8 cellular contexts compared by ENCODE assay signal in the genomic region with DNA sequence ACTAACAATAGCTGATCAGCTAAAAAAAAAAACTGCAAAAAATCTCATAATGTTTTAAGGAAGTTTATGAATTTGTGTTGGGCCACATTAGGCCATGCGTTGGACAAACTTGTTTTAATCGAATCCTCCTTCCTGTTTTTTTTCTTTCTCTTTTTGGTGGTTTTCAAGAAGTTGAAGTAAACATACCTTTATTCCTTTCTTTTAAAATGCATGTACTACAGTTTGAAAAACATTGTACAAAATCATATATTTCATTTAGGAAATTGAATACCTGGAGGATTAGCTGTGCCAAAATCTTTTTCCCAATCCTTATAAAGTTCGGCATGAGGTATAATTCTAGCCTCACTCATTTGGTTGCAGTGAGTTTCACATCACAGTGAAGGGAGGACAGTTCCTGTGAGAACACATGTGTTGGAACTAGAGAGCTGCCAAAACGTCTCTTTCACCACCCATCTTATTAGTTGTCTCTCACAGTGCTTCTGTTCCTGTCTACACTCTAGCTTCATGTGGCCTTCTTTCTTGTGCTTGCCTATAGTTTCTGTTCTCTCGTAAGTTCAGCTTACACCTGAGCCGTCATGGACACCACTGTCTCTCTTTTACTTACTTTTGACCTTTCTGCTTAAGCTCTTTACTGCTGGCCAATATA. TPM values are rescaled to one million over a fixed set of nuclear protein-coding genes. Genes with fewer than 3 reads are reported as not detected.
A peak's percentile ranks its signal among the peaks of the same experiment; 100 is the strongest.
DNase-seq lines count a peak whose midpoint lies in the region; ATAC-seq and TF ChIP-seq lines count a peak whose summit lies in the region.

No MANE protein-coding gene starts in this region.

- peak in 2 of 3 donors; percentile 53 to 78 for DNase-seq in CD4-positive, CD25-positive, alpha-beta regulatory T cell
- DNase-seq in RWPE2 (ENCODE audit: low spot score) (no peak), fibroblast of pulmonary artery (ENCODE audit: low read depth) (peak; percentile 50), adrenal gland (no peak), NCI-H1930 (lab: John Stamatoyannopoulos, UW) (no peak)
- DNase-seq in stimulated activated naive CD8-positive, alpha-beta T cell treated with anti-CD3 and anti-CD28 coated beads, Interleukin-15, amount 100 ng/mL, for 72 hours, result peak in 1 of 2 donors; percentile 15

- TF ChIP-seq CTCF in RWPE2 (IDR thresholded peaks at IDR 0.05; ENCODE audit: poor library complexity, severe bottlenecking) (no peak), fibroblast of pulmonary artery (IDR thresholded peaks at IDR 0.05; ENCODE audit: low read length, missing control alignments) (no peak), adrenal gland (IDR thresholded peaks at IDR 0.05) (no peak)

- no peaks in the 10 kb centered on the region for H3K27me3 ChIP-seq in CD4-positive, CD25-positive, alpha-beta regulatory T cell (ENCODE audit: control insufficient read depth, insufficient read depth, low read length)
- H3K27me3 ChIP-seq in RWPE2 (ENCODE audit: insufficient read depth, poor library complexity, severe bottlenecking), result no peaks in the 10 kb centered on the region
- no peaks in the 10 kb centered on the region for H3K27me3 ChIP-seq in adrenal gland

- peaks cover 68% of the 10 kb centered on the region for H3K4me1 ChIP-seq in CD4-positive, CD25-positive, alpha-beta regulatory T cell (ENCODE audit: control insufficient read depth, insufficient read depth, low read length, poor library complexity, severe bottlenecking)
- H3K4me1 ChIP-seq in RWPE2 (ENCODE audit: insufficient read depth, poor library complexity, severe bottlenecking), result peaks cover 59% of the 10 kb centered on the region
- H3K4me1 ChIP-seq in adrenal gland (replicated peaks in 1 of 2), result peaks cover 0 to 26% of the 10 kb centered on the region in 2 donors

- peak overlapping the region; percentile 81 to 96 (median 88) for H3K4me3 Mint-ChIP-seq in CD4-positive, CD25-positive, alpha-beta regulatory T cell
- H3K4me3 Mint-ChIP-seq in stimulated activated naive CD8-positive, alpha-beta T cell treated with anti-CD3 and anti-CD28 coated beads, Interleukin-15, amount 100 ng/mL, for 72 hours, result peak overlapping the region; percentile 82 to 85

- peaks cover 6% of the 10 kb centered on the region for H3K36me3 ChIP-seq in CD4-positive, CD25-positive, alpha-beta regulatory T cell (ENCODE audit: control insufficient read depth, insufficient read depth, low read length)
- no peaks in the 10 kb centered on the region for H3K36me3 ChIP-seq in RWPE2 (ENCODE audit: low read depth)
- no peaks in the 10 kb centered on the region for H3K36me3 ChIP-seq in adrenal gland (replicated peaks in 1 of 2)

- TF ChIP-seq POLR2A in adrenal gland (IDR thresholded peaks at IDR 0.05), result no peak

- intact Hi-C loops in adrenal gland (cut with DNase I), result no loop called here

- H3K36me3 Mint-ChIP-seq in CD4-positive, CD25-positive, alpha-beta regulatory T cell, result peaks cover 16% of the 10 kb centered on the region

- whole genome bisulfite sequencing in adrenal gland, 4 donors, result 57 to 72% (median 64%) methylated on average over 6 of the region's 6 CpGs

- H3K9me3 Mint-ChIP-seq in CD4-positive, CD25-positive, alpha-beta regulatory T cell, result peaks cover 0 to 3% (median 0%) of the 10 kb centered on the region in 7 donors
- H3K9me3 Mint-ChIP-seq in stimulated activated naive CD8-positive, alpha-beta T cell treated with anti-CD3 and anti-CD28 coated beads, Interleukin-15, amount 100 ng/mL, for 72 hours, result peaks cover 0 to 5% of the 10 kb centered on the region in 2 donors

- peak overlapping the region; percentile 86 for H3K4me3 ChIP-seq in CD4-positive, CD25-positive, alpha-beta regulatory T cell (ENCODE audit: low read depth, low read length)
- H3K4me3 ChIP-seq in RWPE2 (ENCODE audit: severe bottlenecking) (peak overlapping the region; percentile 13), fibroblast of pulmonary artery (replicated peaks; ENCODE audit: low read depth, low read length) (peak overlapping the region; percentile 21), adrenal gland (peak overlapping the region in 1 of 4 donors; percentile 24)

- no peaks in the 10 kb centered on the region for H3K9me3 ChIP-seq in CD4-positive, CD25-positive, alpha-beta regulatory T cell (ENCODE audit: control insufficient read depth in 2 of 2, low read length in 2 of 2)
- H3K9me3 ChIP-seq in RWPE2 (ENCODE audit: severe bottlenecking) (no peaks in the 10 kb centered on the region), adrenal gland (replicated peaks in 1 of 3) (no peaks in the 10 kb centered on the region)

- peak overlapping the region; percentile 87 for H3K27ac ChIP-seq in CD4-positive, CD25-positive, alpha-beta regulatory T cell (ENCODE audit: insufficient read depth, low read length, poor library complexity, severe bottlenecking)
- peak overlapping the region; percentile 79 for H3K27ac ChIP-seq in RWPE2 (ENCODE audit: poor library complexity, severe bottlenecking)
- H3K27ac ChIP-seq in adrenal gland, result peak overlapping the region in 2 of 5 donors; percentile 26 to 28

- peak; percentile 72 to 76 for ATAC-seq in CD4-positive, CD25-positive, alpha-beta regulatory T cell (ENCODE audit: low read depth in 2 of 2)
- ATAC-seq in GM19025 (IDR thresholded peaks at IDR 0.05; ENCODE audit: low read depth, unreplicated experiment) (peak; percentile 80), HG03095 (IDR thresholded peaks at IDR 0.05; ENCODE audit: unreplicated experiment) (peak; percentile 81), RWPE2 (ENCODE audit: low read depth) (peak; percentile 43)
- ATAC-seq in stimulated activated naive CD8-positive, alpha-beta T cell treated with anti-CD3 and anti-CD28 coated beads, Interleukin-15, amount 100 ng/mL, for 72 hours, result peak; percentile 70

- peaks cover 46 to 84% (median 77%) of the 10 kb centered on the region in 4 donors for H3K4me1 Mint-ChIP-seq in CD4-positive, CD25-positive, alpha-beta regulatory T cell
- H3K4me1 Mint-ChIP-seq in stimulated activated naive CD8-positive, alpha-beta T cell treated with anti-CD3 and anti-CD28 coated beads, Interleukin-15, amount 100 ng/mL, for 72 hours, result peaks cover 76% of the 10 kb centered on the region

- H3K27me3 Mint-ChIP-seq in CD4-positive, CD25-positive, alpha-beta regulatory T cell, result no peaks in the 10 kb centered on the region
- H3K27me3 Mint-ChIP-seq in stimulated activated naive CD8-positive, alpha-beta T cell treated with anti-CD3 and anti-CD28 coated beads, Interleukin-15, amount 100 ng/mL, for 72 hours, result no peaks in the 10 kb centered on the region

- peak overlapping the region; percentile 93 to 99 (median 97) for H3K27ac Mint-ChIP-seq in CD4-positive, CD25-positive, alpha-beta regulatory T cell
- H3K27ac Mint-ChIP-seq in stimulated activated naive CD8-positive, alpha-beta T cell treated with anti-CD3 and anti-CD28 coated beads, Interleukin-15, amount 100 ng/mL, for 72 hours, result peak overlapping the region; percentile 95 to 96

RNA-seq across cellular contexts. Expression of a gene that starts 37.7 kb away (rescaled TPM):
- 53.1 TPM for total RNA-seq in CD4-positive, CD25-positive, alpha-beta regulatory T cell
- 1 to 10 TPM; 2.1 to 6.2 (median 4.2) TPM for polyA plus RNA-seq in CD4-positive, CD25-positive, alpha-beta regulatory T cell
- 10 to 100 TPM in 7 of 8 donors, 1 to 10 TPM in 1; 9.4 to 36.5 (median 20.4) TPM for total RNA-seq in adrenal gland
- 1 to 10 TPM; 4.1 to 6.1 (median 4.5) TPM for polyA plus RNA-seq in adrenal gland

Comparison
In these comparisons a context has a peak if more than half of its experiments do, and no peak if none do; other contexts are left out.
1. DNase-seq: peak in CD4-positive, CD25-positive, alpha-beta regulatory T cell (2 of 3) and fibroblast of pulmonary artery (single experiment); none in RWPE2 (single experiment), adrenal gland (0 of 7) and NCI-H1930 (0 of 2).
2. Peak in every context shown above with its lines, with median percentiles within 50 percentile points of each other: ATAC-seq.